Comparison of ENCODE assay signal across 20 cellular contexts in the genomic region with DNA sequence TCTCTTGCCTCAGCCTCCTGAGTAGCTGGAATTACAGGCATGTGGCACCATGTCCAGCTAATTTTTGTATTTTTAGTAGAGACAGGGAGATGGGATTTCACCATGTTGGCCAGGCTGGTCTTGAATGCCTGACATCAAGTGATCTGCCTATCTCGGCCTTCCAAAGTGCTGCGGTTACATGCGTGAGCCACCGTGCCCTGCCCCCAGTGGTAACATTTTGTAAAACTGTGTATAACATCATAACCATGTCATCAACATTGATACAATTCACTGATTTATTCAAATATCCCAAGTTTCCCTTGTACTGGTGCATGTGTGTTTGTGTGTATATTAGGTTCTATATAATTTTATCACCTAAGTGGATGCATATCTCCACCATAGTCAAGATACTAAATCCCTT.
"Had no signal": no experiment of that assay in that cellular context is flagged by ENCODE, and none has a peak within 500 bp of the region (broad histone marks: within the 10 kb centered on the region; RNA-seq: fewer than 3 reads in every experiment).

No MANE protein-coding gene starts in this region.

- DNase-seq: activated CD4-positive, alpha-beta T cell treated with anti-CD3 and anti-CD28 coated beads for 4 hours; activated CD4-positive, alpha-beta T cell treated with anti-CD3 and anti-CD28 coated beads, Interleukin-2, amount 50 U/mL, for 48 hours; activated CD4-positive, CD25-positive, alpha-beta regulatory T cell; activated effector memory CD4-positive, alpha-beta T cell treated with Interleukin-2 at 50 U/mL for 16 hours; activated naive CD4-positive, alpha-beta T cell treated with anti-CD3 and anti-CD28 coated beads for 36 hours; activated naive CD8-positive, alpha-beta T cell treated with anti-CD3 and anti-CD28 coated beads, Interleukin-2, amount 10 ng/mL, durations not matched to agents 7 days and 5 days; activated T-cell treated with anti-CD3 and anti-CD28 coated beads, Interleukin-2, amount 50 U/mL, for 72 hours; amniotic stem cell; colonic mucosa; heart left ventricle; lower lobe of right lung; naive thymus-derived CD4-positive, alpha-beta T cell; ovary; psoas muscle; stimulated activated CD4-positive, alpha-beta T cell treated with anti-CD3 and anti-CD28 coated beads, Interleukin-12 subunit alpha, Interleukin-12 subunit beta, amount 100 ng/mL, for 4 hours; stimulated activated CD4-positive, alpha-beta T cell treated with anti-CD3 and anti-CD28 coated beads, Interleukin-4, amount 100 ng/mL, for 4 hours; stimulated activated naive CD8-positive, alpha-beta T cell treated with anti-CD3 and anti-CD28 coated beads, Interleukin-15, Interleukin-2, amounts not matched to agents 100 U/mL and 50 U/mL, for 24 hours; T-helper 9 cell; upper lobe of left lung had no signal

- ATAC-seq: activated T-cell treated with anti-CD3 and anti-CD28 coated beads, Interleukin-2, amount 50 U/mL, for 72 hours; left lobe of liver; lower lobe of right lung; naive thymus-derived CD4-positive, alpha-beta T cell; stimulated activated naive CD8-positive, alpha-beta T cell treated with anti-CD3 and anti-CD28 coated beads, Interleukin-15, Interleukin-2, amounts not matched to agents 100 U/mL and 50 U/mL, for 24 hours had no signal
